In genomic region chr1:145806408-145806807, GRCh38 we compare ENCODE assay signal across 24 cellular contexts.
"Had no signal": no experiment of that assay in that cellular context is flagged by ENCODE, and none has a peak within 500 bp of the region (broad histone marks: within the 10 kb centered on the region; RNA-seq: fewer than 3 reads in every experiment).

No MANE protein-coding gene starts in this region.

- H3K9me3 ChIP-seq: adrenal gland, body of pancreas, colonic mucosa, heart left ventricle had no signal

- H3K9me3 Mint-ChIP-seq: activated CD4-positive, alpha-beta memory T cell treated with anti-CD3 and anti-CD28 coated beads, Interleukin-2, amount 10 ng/mL, durations not matched to agents 7 days and 5 days; activated CD4-positive, alpha-beta T cell treated with anti-CD3 and anti-CD28 coated beads, Interleukin-2, amount 10 ng/mL, durations not matched to agents 7 days and 5 days; activated naive CD4-positive, alpha-beta T cell treated with anti-CD3 and anti-CD28 coated beads for 36 hours; activated naive CD4-positive, alpha-beta T cell treated with anti-CD3 and anti-CD28 coated beads, Interleukin-2, amount 50 U/mL, for 24 hours; activated naive CD8-positive, alpha-beta T cell treated with anti-CD3 and anti-CD28 coated beads for 36 hours; activated naive CD8-positive, alpha-beta T cell treated with anti-CD3 and anti-CD28 coated beads, Interleukin-2, amount 50 U/mL, for 24 hours; activated T-cell treated with anti-CD3 and anti-CD28 coated beads, Interleukin-2, amount 50 U/mL, for 4 hours; activated T-helper 17 cell treated with anti-CD3 and anti-CD28 coated beads, Interleukin-2, amount 50 U/mL, for 72 hours had no signal

- H3K4me3 ChIP-seq: adrenal gland, body of pancreas, colonic mucosa, heart left ventricle had no signal

- H3K4me1 ChIP-seq: colonic mucosa had no signal

- H3K27ac ChIP-seq: adrenal gland, body of pancreas, colonic mucosa, heart left ventricle had no signal

- DNase-seq: activated CD4-positive, alpha-beta memory T cell treated with anti-CD3 and anti-CD28 coated beads, Interleukin-2, amount 10 ng/mL, durations not matched to agents 7 days and 5 days; activated CD4-positive, alpha-beta T cell treated with anti-CD3 and anti-CD28 coated beads for 1 hour; activated CD4-positive, alpha-beta T cell treated with anti-CD3 and anti-CD28 coated beads for 4 hours; activated CD4-positive, alpha-beta T cell treated with anti-CD3 and anti-CD28 coated beads, Interleukin-2, amount 10 ng/mL, durations not matched to agents 7 days and 5 days; activated CD4-positive, alpha-beta T cell treated with anti-CD3 and anti-CD28 coated beads, Interleukin-2, amount 50 U/mL, for 4 hours; activated naive CD4-positive, alpha-beta T cell treated with anti-CD3 and anti-CD28 coated beads for 36 hours; activated naive CD8-positive, alpha-beta T cell treated with anti-CD3 and anti-CD28 coated beads for 36 hours; activated naive CD8-positive, alpha-beta T cell treated with anti-CD3 and anti-CD28 coated beads, Interleukin-2, amount 50 U/mL, for 24 hours; activated T-cell treated with anti-CD3 and anti-CD28 coated beads, Interleukin-2, amount 50 U/mL, for 4 hours; adrenal gland; amygdala; aorta; body of pancreas; caudate nucleus; colonic mucosa; effector CD8-positive, alpha-beta T cell; foreskin fibroblast; glutamatergic neuron; heart left ventricle; T-helper 2 cell had no signal

- H3K36me3 ChIP-seq: adrenal gland, colonic mucosa had no signal

- H3K4me3 Mint-ChIP-seq: activated CD4-positive, alpha-beta memory T cell treated with anti-CD3 and anti-CD28 coated beads, Interleukin-2, amount 10 ng/mL, durations not matched to agents 7 days and 5 days; activated CD4-positive, alpha-beta T cell treated with anti-CD3 and anti-CD28 coated beads, Interleukin-2, amount 10 ng/mL, durations not matched to agents 7 days and 5 days; activated naive CD4-positive, alpha-beta T cell treated with anti-CD3 and anti-CD28 coated beads for 36 hours; activated naive CD4-positive, alpha-beta T cell treated with anti-CD3 and anti-CD28 coated beads, Interleukin-2, amount 50 U/mL, for 24 hours; activated naive CD8-positive, alpha-beta T cell treated with anti-CD3 and anti-CD28 coated beads for 36 hours; activated naive CD8-positive, alpha-beta T cell treated with anti-CD3 and anti-CD28 coated beads, Interleukin-2, amount 50 U/mL, for 24 hours; activated T-cell treated with anti-CD3 and anti-CD28 coated beads, Interleukin-2, amount 50 U/mL, for 4 hours; activated T-helper 17 cell treated with anti-CD3 and anti-CD28 coated beads, Interleukin-2, amount 50 U/mL, for 72 hours had no signal

- H3K27me3 Mint-ChIP-seq: activated CD4-positive, alpha-beta memory T cell treated with anti-CD3 and anti-CD28 coated beads, Interleukin-2, amount 10 ng/mL, durations not matched to agents 7 days and 5 days; activated CD4-positive, alpha-beta T cell treated with anti-CD3 and anti-CD28 coated beads, Interleukin-2, amount 10 ng/mL, durations not matched to agents 7 days and 5 days; activated naive CD4-positive, alpha-beta T cell treated with anti-CD3 and anti-CD28 coated beads, Interleukin-2, amount 50 U/mL, for 24 hours; activated naive CD8-positive, alpha-beta T cell treated with anti-CD3 and anti-CD28 coated beads for 36 hours; activated naive CD8-positive, alpha-beta T cell treated with anti-CD3 and anti-CD28 coated beads, Interleukin-2, amount 50 U/mL, for 24 hours; activated T-helper 17 cell treated with anti-CD3 and anti-CD28 coated beads, Interleukin-2, amount 50 U/mL, for 72 hours had no signal

- FAIRE-seq: frontal cortex had no signal

- H3K27ac Mint-ChIP-seq: activated CD4-positive, alpha-beta memory T cell treated with anti-CD3 and anti-CD28 coated beads, Interleukin-2, amount 10 ng/mL, durations not matched to agents 7 days and 5 days; activated CD4-positive, alpha-beta T cell treated with anti-CD3 and anti-CD28 coated beads, Interleukin-2, amount 10 ng/mL, durations not matched to agents 7 days and 5 days; activated naive CD4-positive, alpha-beta T cell treated with anti-CD3 and anti-CD28 coated beads for 36 hours; activated naive CD4-positive, alpha-beta T cell treated with anti-CD3 and anti-CD28 coated beads, Interleukin-2, amount 50 U/mL, for 24 hours; activated naive CD8-positive, alpha-beta T cell treated with anti-CD3 and anti-CD28 coated beads for 36 hours; activated naive CD8-positive, alpha-beta T cell treated with anti-CD3 and anti-CD28 coated beads, Interleukin-2, amount 50 U/mL, for 24 hours; activated T-helper 17 cell treated with anti-CD3 and anti-CD28 coated beads, Interleukin-2, amount 50 U/mL, for 72 hours had no signal

- H3K27me3 ChIP-seq: adrenal gland, body of pancreas, colonic mucosa, heart left ventricle had no signal

- ATAC-seq: activated naive CD8-positive, alpha-beta T cell treated with anti-CD3 and anti-CD28 coated beads, Interleukin-2, amount 50 U/mL, for 24 hours; activated T-cell treated with anti-CD3 and anti-CD28 coated beads, Interleukin-2, amount 50 U/mL, for 4 hours; activated T-helper 17 cell treated with anti-CD3 and anti-CD28 coated beads, Interleukin-2, amount 50 U/mL, for 72 hours; body of pancreas; esophagus mucosa; heart left ventricle had no signal
